ENCODE assay signal across 1 cellular context in genomic region chr17:37406635-37407455, GRCh38.
TF ChIP-seq lines count a peak whose summit lies in the region.

ACACA (minus strand) TSS chr17:37406836; CDS start chr17:37406299, 537 bp downstream.
TADA2A (plus strand) TSS chr17:37406886; CDS start chr17:37411366, 4,480 bp downstream.

TF ChIP-seq in K562, 482 proteins besides CTCF, POLR2A, EP300 and RAD21 (continued from another document and continues in another):
- TF ChIP-seq MCM3 (IDR thresholded peaks at IDR 0.05) (no peak), MLX (CRISPR knock-in tag; conservative IDR thresholded peaks at IDR 0.05) (no peak), SP1 (CRISPR knock-in tag; IDR thresholded peaks at IDR 0.05) (no peak), NR2C2 (CRISPR knock-in tag; IDR thresholded peaks at IDR 0.05) (0 out of 2 replicates have a peak, but pooled peaks have one; percentile 18), NR2C2 (tag; IDR thresholded peaks at IDR 0.05) (peak; percentile 87), PHF8 (IDR thresholded peaks at IDR 0.05; ENCODE audit: borderline replicate concordance, low read length) (peak; percentile 80), GATAD2A (IDR thresholded peaks at IDR 0.05) (peak; percentile 36; the same call in 1 of the 2 replicates), HES1 (IDR thresholded peaks at IDR 0.05; ENCODE audit: low read depth) (no peak), USF1 (CRISPR knock-in tag; IDR thresholded peaks at IDR 0.05) (no peak), RBFOX2 (IDR thresholded peaks at IDR 0.05; ENCODE audit: low read depth, low read length) (peak; percentile 88), BMI1 (IDR thresholded peaks at IDR 0.05; ENCODE audit: low read length) (no peak), MEF2D (tag; conservative IDR thresholded peaks at IDR 0.05; ENCODE audit: low read depth) (no peak), FOXP1 (CRISPR knock-in tag; IDR thresholded peaks at IDR 0.05) (peak; percentile 32; the same call in 1 of the 2 replicates), ZNF644 (tag; IDR thresholded peaks at IDR 0.05; ENCODE audit: low read depth) (peak; percentile 93), YY1 (IDR thresholded peaks at IDR 0.05; ENCODE audit: borderline replicate concordance in 1 of 3, control insufficient read depth in 1 of 3, extremely low read depth in 1 of 3, insufficient read depth in 3 of 3, insufficient read length in 1 of 3, insufficient replicate concordance in 2 of 3, low read depth in 1 of 3, low read length in 2 of 3) (peak in 2 of 3 experiments; percentile 80 to 88), MYC (IDR thresholded peaks at IDR 0.05; ENCODE audit: low read depth, low read length) (peak; percentile 89), MYC (CRISPR knock-in tag; IDR thresholded peaks at IDR 0.05; ENCODE audit: borderline replicate concordance, low read depth) (no peak), ZNF384 (IDR thresholded peaks at IDR 0.05; ENCODE audit: low read depth, low read length) (no peak), TCF7 (IDR thresholded peaks at IDR 0.05; ENCODE audit: borderline replicate concordance) (no peak), ZNF134 (CRISPR knock-in tag; conservative IDR thresholded peaks at IDR 0.05) (no peak), PRPF4 (IDR thresholded peaks at IDR 0.05; ENCODE audit: insufficient read depth, low read depth, low read length, poor library complexity, severe bottlenecking) (no peak), BACH1 (tag; IDR thresholded peaks at IDR 0.05) (peak; percentile 38), EWSR1 (IDR thresholded peaks at IDR 0.05; ENCODE audit: borderline replicate concordance, low read depth, partially characterized antibody) (no peak), ZC3H4 (CRISPR knock-in tag; IDR thresholded peaks at IDR 0.05; ENCODE audit: borderline replicate concordance) (no peak), MXD1 (CRISPR knock-in tag; IDR thresholded peaks at IDR 0.05; ENCODE audit: borderline replicate concordance, poor library complexity, severe bottlenecking) (no peak), SIRT6 (IDR thresholded peaks at IDR 0.05; ENCODE audit: low read depth, low read length) (no peak), NFATC3 (IDR thresholded peaks at IDR 0.05) (no peak), STAG1 (CRISPR knock-in tag; IDR thresholded peaks at IDR 0.05; ENCODE audit: borderline replicate concordance) (no peak), ZNF41 (CRISPR knock-in tag; conservative IDR thresholded peaks at IDR 0.05) (0 out of 2 replicates have a peak, but pooled peaks have one; percentile 32), SUPT5H (IDR thresholded peaks at IDR 0.05) (peak; percentile 76), BHLHE40 (IDR thresholded peaks at IDR 0.05; ENCODE audit: low read length) (peak; percentile 61), SMAD4 (CRISPR knock-in tag; conservative IDR thresholded peaks at IDR 0.05) (peak; percentile 28), GTF2F1 (IDR thresholded peaks at IDR 0.05; ENCODE audit: low read depth, low read length) (no peak), RBM17 (IDR thresholded peaks at IDR 0.05; ENCODE audit: borderline replicate concordance, low read depth, low read length) (no peak), POLR2B (IDR thresholded peaks at IDR 0.05; ENCODE audit: low read depth, partially characterized antibody) (peak; percentile 80), KDM5B (IDR thresholded peaks at IDR 0.05; ENCODE audit: insufficient replicate concordance, low read depth, low read length) (peak; percentile 73), SRF (CRISPR knock-in tag; IDR thresholded peaks at IDR 0.05) (peak in 1 of 2 experiments; percentile 13; a peak in 1 of 4 replicates), MAFK (IDR thresholded peaks at IDR 0.05; ENCODE audit: low read length) (no peak), CREM (IDR thresholded peaks at IDR 0.05; ENCODE audit: low read depth) (0 out of 2 replicates have a peak, but pooled peaks have one; percentile 33), HMG20A (CRISPR knock-in tag; conservative IDR thresholded peaks at IDR 0.05) (no peak), RHOXF2B (CRISPR knock-in tag; conservative IDR thresholded peaks at IDR 0.05) (no peak), TRIM25 (IDR thresholded peaks at IDR 0.05; ENCODE audit: borderline replicate concordance) (no peak), PREB (CRISPR knock-in tag; IDR thresholded peaks at IDR 0.05) (no peak), CEBPZ (IDR thresholded peaks at IDR 0.05; ENCODE audit: borderline replicate concordance, low read depth, low read length) (no peak), LARP7 (IDR thresholded peaks at IDR 0.05) (no peak), TEAD1 (CRISPR knock-in tag; IDR thresholded peaks at IDR 0.05) (0 out of 4 replicates have a peak, but pooled peaks of 1 of the 2 experiments have one; percentile 40), ZNF431 (CRISPR knock-in tag; IDR thresholded peaks at IDR 0.05) (no peak), ZNF592 (IDR thresholded peaks at IDR 0.05) (peak; percentile 85), ZNF511 (CRISPR knock-in tag; IDR thresholded peaks at IDR 0.05) (no peak), FOXP4 (CRISPR knock-in tag; IDR thresholded peaks at IDR 0.05; ENCODE audit: borderline replicate concordance) (no peak), ZNF79 (CRISPR knock-in tag; IDR thresholded peaks at IDR 0.05; ENCODE audit: low read depth) (no peak), MCM2 (IDR thresholded peaks at IDR 0.05; ENCODE audit: low read depth) (no peak)
